ENCODE assay signal across 24 cellular contexts in the genomic region with DNA sequence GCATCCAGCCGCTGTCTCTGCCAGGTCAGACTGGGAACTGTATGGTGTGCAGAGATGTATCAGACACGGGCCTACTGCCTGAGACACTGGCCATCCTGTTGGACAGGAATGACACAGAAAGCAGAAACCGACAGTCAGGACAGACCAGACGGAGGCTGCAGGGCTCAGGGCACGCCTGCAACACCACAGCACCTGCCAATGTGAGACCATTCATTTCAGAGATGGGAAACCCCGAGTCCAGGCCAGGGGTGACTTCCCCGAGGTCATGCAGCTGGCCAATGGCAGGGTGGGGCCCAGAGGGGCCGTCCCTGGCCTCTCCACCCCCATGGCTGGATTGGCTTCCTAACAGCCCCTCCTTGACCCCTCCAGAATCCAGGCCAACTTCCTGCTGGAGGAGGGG. TPM values are rescaled to one million over a fixed set of nuclear protein-coding genes. Genes with fewer than 3 reads are reported as not detected.
DNase-seq lines count a peak whose midpoint lies in the region; ATAC-seq and TF ChIP-seq lines count a peak whose summit lies in the region.
"Had no signal": no experiment of that assay in that cellular context is flagged by ENCODE, and none has a peak within 500 bp of the region (broad histone marks: within the 10 kb centered on the region; RNA-seq: fewer than 3 reads in every experiment).

No MANE protein-coding gene starts in this region.

- no peak overlapping the region for H2BK12ac ChIP-seq in neuronal stem cell (ENCODE audit: low read length)

- H3K79me2 ChIP-seq in mesendoderm (ENCODE audit: control insufficient read depth, insufficient read depth, low read length) = no peaks in the 10 kb centered on the region

- H3K27ac ChIP-seq in neuronal stem cell (replicated peaks; ENCODE audit: low read length) (no peak overlapping the region), mesendoderm (ENCODE audit: low read depth, low read length) (no peak overlapping the region)
- H3K27ac ChIP-seq: 22Rv1; BLaER1 treated with 17β-estradiol and CSF1 and Interleukin-3, amounts not matched to agents 10 nM and 100 nM; KMS-11; PC-9; RWPE1 had no signal

- no peak overlapping the region for H4K8ac ChIP-seq in neuronal stem cell (ENCODE audit: low read depth, low read length)
- no peak overlapping the region for H4K8ac ChIP-seq in mesendoderm (ENCODE audit: low read depth, low read length)

- peak overlapping the region; percentile 52 for H3K18ac ChIP-seq in neuronal stem cell (ENCODE audit: low read length)
- no peak overlapping the region for H3K18ac ChIP-seq in mesendoderm (ENCODE audit: low read length)

- H2BK5ac ChIP-seq in neuronal stem cell (ENCODE audit: low read length) (peak overlapping the region; percentile 3), mesendoderm (ENCODE audit: low read length) (no peak overlapping the region)

- H3K79me1 ChIP-seq in neuronal stem cell (ENCODE audit: low read depth, low read length) = peaks cover 1% of the 10 kb centered on the region
- no peaks in the 10 kb centered on the region for H3K79me1 ChIP-seq in mesendoderm (ENCODE audit: low read length)

- no peak overlapping the region for H4K5ac ChIP-seq in mesendoderm (ENCODE audit: low read length)

- CTCF ChIA-PET in activated CD8-positive, alpha-beta memory T cell treated with anti-CD3 and anti-CD28 coated beads, Interleukin-2, amount 10 ng/mL, durations not matched to agents 7 days and 5 days (lab: Charles Lee) = no interaction called here

- no peak overlapping the region for H3K4ac ChIP-seq in neuronal stem cell (ENCODE audit: low read length)
- H3K4ac ChIP-seq in mesendoderm (ENCODE audit: low read depth, low read length) = no peak overlapping the region

- no peak overlapping the region for H3K27ac Mint-ChIP-seq in activated CD8-positive, alpha-beta memory T cell treated with anti-CD3 and anti-CD28 coated beads, Interleukin-2, amount 10 ng/mL, durations not matched to agents 7 days and 5 days
- H3K27ac Mint-ChIP-seq in chondrocyte (ENCODE audit: unreplicated experiment) = no peak overlapping the region
- H3K27ac Mint-ChIP-seq: CD8-positive, alpha-beta T cell had no signal

- H3K4me3 ChIP-seq in neuronal stem cell (ENCODE audit: low read length in 2 of 2) (no peak overlapping the region), mesendoderm (ENCODE audit: low read length) (no peak overlapping the region)
- H3K4me3 ChIP-seq: BLaER1 treated with 17β-estradiol and CSF1 and Interleukin-3, amounts not matched to agents 10 nM and 100 nM; GM12878; PC-9 had no signal

- H2BK120ac ChIP-seq in neuronal stem cell (ENCODE audit: low read depth, low read length) = peak overlapping the region; percentile 39
- H2BK120ac ChIP-seq in mesendoderm (ENCODE audit: low read depth, low read length) = no peak overlapping the region

- H3K23ac ChIP-seq in neuronal stem cell (ENCODE audit: low read depth, low read length, poor library complexity) (no peak overlapping the region), mesendoderm (ENCODE audit: low read length) (no peak overlapping the region)

- TF ChIP-seq CTCF in chondrocyte (IDR thresholded peaks at IDR 0.05) = no peak

- H3K36me3 ChIP-seq in neuronal stem cell (replicated peaks in 1 of 2; ENCODE audit: control insufficient read depth in 2 of 2, insufficient read depth in 2 of 2, low read length in 2 of 2) (no peaks in the 10 kb centered on the region), mesendoderm (ENCODE audit: control insufficient read depth, insufficient read depth, low read length) (no peaks in the 10 kb centered on the region)
- H3K36me3 ChIP-seq: BLaER1 treated with 17β-estradiol and CSF1 and Interleukin-3, amounts not matched to agents 10 nM and 100 nM had no signal

- H3K4me3 Mint-ChIP-seq in activated CD8-positive, alpha-beta memory T cell treated with anti-CD3 and anti-CD28 coated beads, Interleukin-2, amount 10 ng/mL, durations not matched to agents 7 days and 5 days = no peak overlapping the region
- H3K4me3 Mint-ChIP-seq in chondrocyte (ENCODE audit: unreplicated experiment) = no peak overlapping the region
- H3K4me3 Mint-ChIP-seq: CD8-positive, alpha-beta T cell had no signal

- no peak overlapping the region for H3K14ac ChIP-seq in neuronal stem cell (ENCODE audit: low read length)

- no peak overlapping the region for H3K56ac ChIP-seq in mesendoderm (ENCODE audit: low read length)

- H3K4me1 Mint-ChIP-seq in activated CD8-positive, alpha-beta memory T cell treated with anti-CD3 and anti-CD28 coated beads, Interleukin-2, amount 10 ng/mL, durations not matched to agents 7 days and 5 days = no peaks in the 10 kb centered on the region
- no peaks in the 10 kb centered on the region for H3K4me1 Mint-ChIP-seq in chondrocyte (ENCODE audit: low read depth)

- peak overlapping the region; percentile 2 for H4K91ac ChIP-seq in neuronal stem cell (ENCODE audit: low read depth, low read length, poor library complexity)

- no peaks in the 10 kb centered on the region for H3K4me1 ChIP-seq in neuronal stem cell (ENCODE audit: control insufficient read depth in 2 of 2, insufficient read depth in 1 of 2, low read depth in 1 of 2, low read length in 2 of 2)
- no peaks in the 10 kb centered on the region for H3K4me1 ChIP-seq in mesendoderm (ENCODE audit: control insufficient read depth, low read depth, low read length)
- H3K4me1 ChIP-seq: BLaER1 treated with 17β-estradiol and CSF1 and Interleukin-3, amounts not matched to agents 10 nM and 100 nM had no signal

- no peak for ATAC-seq in activated CD8-positive, alpha-beta memory T cell treated with anti-CD3 and anti-CD28 coated beads, Interleukin-2, amount 10 ng/mL, durations not matched to agents 7 days and 5 days
- ATAC-seq: CD8-positive, alpha-beta T cell; SK-N-SH treated with all-trans-retinoic acid at 6 μM for 48 hours had no signal

- no peaks in the 10 kb centered on the region for H3K27me3 ChIP-seq in neuronal stem cell (ENCODE audit: control insufficient read depth in 3 of 3, insufficient read depth in 3 of 3, low read depth in 1 of 3, low read length in 3 of 3)
- no peaks in the 10 kb centered on the region for H3K27me3 ChIP-seq in mesendoderm (ENCODE audit: insufficient read depth, low read length, poor library complexity)
- H3K27me3 ChIP-seq: BLaER1 treated with 17β-estradiol and CSF1 and Interleukin-3, amounts not matched to agents 10 nM and 100 nM had no signal

- H3K9me3 ChIP-seq in neuronal stem cell (replicated peaks in 1 of 2; ENCODE audit: control insufficient read depth in 2 of 2, insufficient read depth in 1 of 2, low read depth in 1 of 2, low read length in 2 of 2) = no peaks in the 10 kb centered on the region
- H3K9me3 ChIP-seq: BLaER1 treated with 17β-estradiol and CSF1 and Interleukin-3, amounts not matched to agents 10 nM and 100 nM had no signal

- DNase-seq in activated CD8-positive, alpha-beta memory T cell treated with anti-CD3 and anti-CD28 coated beads, Interleukin-2, amount 50 U/mL, for 4 hours = peak; percentile 4
- DNase-seq in activated CD8-positive, alpha-beta memory T cell treated with anti-CD3 and anti-CD28 coated beads, Interleukin-2, amount 10 ng/mL, durations not matched to agents 7 days and 5 days = no peak
- DNase-seq in chondrocyte (ENCODE audit: low spot score) = peak; percentile 66
- no peak for DNase-seq in neuronal stem cell (ENCODE audit: low spot score)
- DNase-seq in cortex of kidney (lab: John Stamatoyannopoulos, UW) = no peak
- no peak for DNase-seq in midbrain (lab: John Stamatoyannopoulos, UW)
- no peak for DNase-seq in mesendoderm
- no peak for DNase-seq in glomerular visceral epithelial cell (ENCODE audit: extremely low spot score)
- DNase-seq: CD8-positive, alpha-beta T cell; DND-41; GOT3; IMR-90; NCI-H1105; NCI-H146; NCI-H2029; NCI-H2227 treated with DMSO at 0.1 percent for 48 hours; NCI-H510A; PC-9 had no signal

- no peaks in the 10 kb centered on the region for H3K36me3 Mint-ChIP-seq in activated CD8-positive, alpha-beta memory T cell treated with anti-CD3 and anti-CD28 coated beads, Interleukin-2, amount 10 ng/mL, durations not matched to agents 7 days and 5 days
- no peaks in the 10 kb centered on the region for H3K36me3 Mint-ChIP-seq in chondrocyte (ENCODE audit: low read depth)
- H3K36me3 Mint-ChIP-seq: CD8-positive, alpha-beta T cell had no signal

- H3K9ac ChIP-seq in neuronal stem cell (ENCODE audit: low read depth, low read length, poor library complexity) (no peak overlapping the region), mesendoderm (ENCODE audit: low read length) (no peak overlapping the region)
- H3K9ac ChIP-seq: BLaER1 treated with 17β-estradiol and CSF1 and Interleukin-3, amounts not matched to agents 10 nM and 100 nM; KMS-11 had no signal

- H2BK15ac ChIP-seq in neuronal stem cell (ENCODE audit: low read length) = peak overlapping the region; percentile 52
- no peak overlapping the region for H2BK15ac ChIP-seq in mesendoderm (replicated peaks; ENCODE audit: low read depth)

- WGBS in neuronal stem cell (ENCODE audit: extremely low coverage in 2 of 2, insufficient read length in 2 of 2, insufficient replicate concordance in 1 of 2), 2 donors = no CpG with 5 or more reads among the region's 8 CpGs
- no CpG with 5 or more reads among the region's 8 CpGs for WGBS in mesendoderm (ENCODE audit: extremely low coverage, insufficient coverage, low lambda C conversion rate)

- no peaks in the 10 kb centered on the region for H3K9me3 Mint-ChIP-seq in activated CD8-positive, alpha-beta memory T cell treated with anti-CD3 and anti-CD28 coated beads, Interleukin-2, amount 10 ng/mL, durations not matched to agents 7 days and 5 days (ENCODE audit: low read depth)
- no peaks in the 10 kb centered on the region for H3K9me3 Mint-ChIP-seq in chondrocyte (ENCODE audit: low read depth)
- H3K9me3 Mint-ChIP-seq: CD8-positive, alpha-beta T cell had no signal

- no peak overlapping the region for H2AFZ ChIP-seq in neuronal stem cell (ENCODE audit: low read length)
- H2AFZ ChIP-seq: PC-9 had no signal

- H3K4me2 ChIP-seq in neuronal stem cell (ENCODE audit: insufficient read depth, low read length, poor library complexity, severe bottlenecking) (no peak overlapping the region), mesendoderm (ENCODE audit: low read length) (no peak overlapping the region)
- H3K4me2 ChIP-seq: BLaER1 treated with 17β-estradiol and CSF1 and Interleukin-3, amounts not matched to agents 10 nM and 100 nM; KMS-11; PC-9 had no signal

- H2AK5ac ChIP-seq in neuronal stem cell (ENCODE audit: low read depth, low read length) (no peak overlapping the region), mesendoderm (ENCODE audit: low read length) (no peak overlapping the region)

- H3K27me3 Mint-ChIP-seq in activated CD8-positive, alpha-beta memory T cell treated with anti-CD3 and anti-CD28 coated beads, Interleukin-2, amount 10 ng/mL, durations not matched to agents 7 days and 5 days = peaks cover 6% of the 10 kb centered on the region
- H3K27me3 Mint-ChIP-seq in chondrocyte (ENCODE audit: low read depth) = peaks cover 19% of the 10 kb centered on the region

RNA-seq across cellular contexts. Expression of a gene that starts 34.7 kb away (rescaled TPM):
- total RNA-seq in activated CD8-positive, alpha-beta memory T cell treated with anti-CD3 and anti-CD28 coated beads, Interleukin-2, amount 10 ng/mL, durations not matched to agents 7 days and 5 days = not detected
- 0.60 to 2.2 TPM (median 0.62 TPM) in 3 replicates for total RNA-seq in chondrocyte
- polyA plus RNA-seq in neuronal stem cell (2013, experiment 1 of 2) = 0.70 TPM
- 0.89 TPM for polyA plus RNA-seq in neuronal stem cell (2013, experiment 2 of 2)
- 0.28 TPM for polyA plus RNA-seq in mesendoderm (2013, experiment 1 of 2)
- 0.29 TPM for polyA plus RNA-seq in mesendoderm (2013, experiment 2 of 2)
- total RNA-seq: CD8-positive, alpha-beta T cell; IMR-90; PC-9 had no signal
- polyA plus RNA-seq: IMR-90 had no signal

Comparison
In these comparisons a context has a peak if more than half of its experiments do, and no peak if none do; other contexts are left out.
1. DNase-seq: peak in activated CD8-positive, alpha-beta memory T cell treated with anti-CD3 and anti-CD28 coated beads, Interleukin-2, amount 50 U/mL, for 4 hours (single experiment) and chondrocyte (single experiment); none in activated CD8-positive, alpha-beta memory T cell treated with anti-CD3 and anti-CD28 coated beads, Interleukin-2, amount 10 ng/mL, durations not matched to agents 7 days and 5 days (single experiment), neuronal stem cell (single experiment), cortex of kidney (single experiment), midbrain (single experiment), mesendoderm (single experiment) and glomerular visceral epithelial cell (single experiment).